Comparison of ENCODE assay signal across 1 cellular context in the genomic region with DNA sequence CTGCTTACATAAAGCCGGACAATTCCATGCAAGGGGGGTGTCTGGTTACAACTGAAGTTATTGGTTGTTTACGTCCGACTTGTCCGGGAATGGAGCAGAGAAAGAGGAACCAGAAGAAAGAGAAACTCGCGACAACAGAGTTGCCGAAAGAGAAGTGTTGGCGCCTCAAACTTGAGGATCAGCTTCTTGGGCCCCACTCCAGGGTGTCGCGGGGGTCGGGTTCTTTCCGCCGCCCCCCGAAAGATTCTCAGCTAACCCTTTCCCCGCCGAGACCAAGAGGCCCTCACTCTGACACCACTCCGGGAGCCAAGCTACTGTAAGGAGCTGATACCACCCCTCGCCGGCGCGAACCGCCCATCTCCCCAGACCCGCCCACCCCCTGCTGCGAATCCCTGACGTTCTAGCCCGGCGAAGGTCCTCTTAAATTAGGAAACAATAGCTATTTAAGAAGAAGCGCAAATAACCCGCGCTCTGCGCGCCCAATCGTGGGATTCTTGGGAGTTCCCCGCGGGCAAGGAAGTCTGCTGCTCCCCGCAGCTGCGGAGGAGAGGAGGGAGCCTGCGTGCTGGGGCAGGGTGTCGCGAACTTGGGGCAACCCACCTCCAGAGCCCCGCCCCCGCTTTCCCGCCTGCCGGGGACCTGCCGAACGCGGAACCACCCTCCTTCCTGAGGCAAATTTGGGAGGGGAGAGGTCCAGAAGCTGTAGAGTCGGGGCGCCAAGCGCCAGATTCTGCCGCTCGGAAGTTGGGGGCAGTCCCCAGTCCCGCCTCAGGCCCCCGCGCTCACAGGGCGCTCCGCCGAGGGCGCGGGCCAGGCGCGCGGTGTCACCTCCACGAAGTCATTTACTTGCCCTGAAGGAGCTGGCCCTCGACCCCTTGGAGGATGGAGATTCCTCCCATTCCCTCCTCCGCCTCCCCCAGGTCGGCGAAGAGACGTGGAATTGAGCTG.
A peak's percentile ranks its signal among the peaks of the same experiment; 100 is the strongest.
TF ChIP-seq lines count a peak whose summit lies in the region.

No MANE protein-coding gene starts in this region.

TF ChIP-seq in K562, 482 proteins besides CTCF, POLR2A, EP300 and RAD21 (continued from another document and continues in another):
- TF ChIP-seq, protein P1, sequence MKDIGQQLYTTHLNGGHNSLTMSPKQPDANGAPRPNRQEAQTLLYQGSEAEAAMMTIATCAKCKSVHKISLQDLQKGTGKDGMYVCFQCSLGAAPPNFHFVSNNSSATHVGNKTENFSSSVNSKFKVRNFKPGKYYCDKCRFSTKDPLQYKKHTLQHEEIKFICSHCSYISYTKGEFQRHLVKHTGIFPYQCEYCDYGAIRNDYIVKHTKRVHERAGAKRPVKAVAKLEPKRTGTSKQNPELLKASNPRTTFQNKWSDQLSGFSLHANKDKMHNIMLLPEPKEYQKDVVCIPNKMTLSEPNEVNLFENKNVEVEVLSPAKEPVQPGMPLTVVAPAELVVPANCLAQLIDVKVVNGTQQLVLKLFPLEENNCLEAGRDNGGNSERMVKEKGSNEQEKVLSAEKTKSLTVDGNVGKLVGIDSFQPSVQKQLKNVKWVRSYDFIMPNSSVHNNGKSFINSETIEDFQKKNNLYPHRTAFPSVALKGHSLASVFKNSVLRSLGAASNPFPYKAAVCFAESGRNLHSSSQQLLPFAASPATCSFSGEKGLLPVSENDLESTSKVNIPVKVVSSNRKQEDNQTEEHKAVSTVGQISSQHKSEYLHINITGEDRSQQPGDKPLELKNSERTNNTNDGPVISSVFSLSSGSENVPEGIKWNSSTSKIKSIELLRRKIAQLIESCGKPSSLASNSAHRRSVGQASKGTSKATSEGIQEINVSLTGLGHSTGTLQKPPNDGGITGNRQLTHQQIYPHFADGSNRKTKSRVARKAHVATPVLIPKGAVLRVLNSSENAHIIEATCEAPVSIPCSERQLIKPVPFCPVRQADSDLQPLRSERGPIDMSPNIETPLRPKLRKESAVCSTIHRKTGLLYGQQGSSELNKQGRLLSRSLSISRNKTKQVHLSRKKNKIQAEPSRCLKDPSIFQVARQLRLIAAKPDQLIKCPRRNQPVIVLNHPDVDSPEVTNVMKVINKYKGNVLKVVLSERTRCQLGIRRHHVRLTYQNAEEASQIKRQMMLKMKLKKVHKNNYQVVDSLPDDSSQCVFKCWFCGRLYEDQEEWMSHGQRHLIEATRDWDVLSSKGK (CRISPR knock-in tag; IDR thresholded peaks at IDR 0.05): no peak
- TF ChIP-seq MEIS2 (IDR thresholded peaks at IDR 0.05; ENCODE audit: partially characterized antibody) (no peak), ZKSCAN8 (CRISPR knock-in tag; IDR thresholded peaks at IDR 0.05) (no peak), TEAD2 (tag; IDR thresholded peaks at IDR 0.05) (no peak), PHF8 (IDR thresholded peaks at IDR 0.05; ENCODE audit: borderline replicate concordance, low read length) (peak; percentile 51; the same call in 1 of the 2 replicates), NUFIP1 (IDR thresholded peaks at IDR 0.05; ENCODE audit: partially characterized antibody) (no peak), MYBL2 (IDR thresholded peaks at IDR 0.05; ENCODE audit: low read depth) (no peak), MYBL2 (CRISPR knock-in tag; IDR thresholded peaks at IDR 0.05; ENCODE audit: borderline replicate concordance) (no peak), TAF9B (IDR thresholded peaks at IDR 0.05; ENCODE audit: partially characterized antibody) (no peak), CXXC5 (CRISPR knock-in tag; IDR thresholded peaks at IDR 0.05) (peak; percentile 66), SRSF3 (IDR thresholded peaks at IDR 0.05; ENCODE audit: insufficient read depth, low read length) (no peak), FOXP1 (CRISPR knock-in tag; IDR thresholded peaks at IDR 0.05) (peak; percentile 81; the same call in 1 of the 2 replicates), NFE2 (IDR thresholded peaks at IDR 0.05; ENCODE audit: low read depth) (no peak), ZNF408 (CRISPR knock-in tag; IDR thresholded peaks at IDR 0.05; ENCODE audit: low read depth) (no peak), FOXA1 (IDR thresholded peaks at IDR 0.05; ENCODE audit: borderline replicate concordance) (no peak), CAMTA2 (CRISPR knock-in tag; conservative IDR thresholded peaks at IDR 0.05) (no peak), JUND (IDR thresholded peaks at IDR 0.05; ENCODE audit: borderline replicate concordance, low read depth, low read length) (no peak), JUND (tag; IDR thresholded peaks at IDR 0.05; ENCODE audit: borderline replicate concordance, low read depth, low read length) (no peak), E2F3 (CRISPR knock-in tag; IDR thresholded peaks at IDR 0.05) (0 out of 2 replicates have a peak, but pooled peaks have one; percentile 18), NONO (IDR thresholded peaks at IDR 0.05; ENCODE audit: low read depth in 2 of 2, low read length in 1 of 2) (no peak), MTA1 (IDR thresholded peaks at IDR 0.05; ENCODE audit: borderline replicate concordance) (no peak), PHF21A (IDR thresholded peaks at IDR 0.05; ENCODE audit: borderline replicate concordance, low read depth) (no peak), ZNF311 (CRISPR knock-in tag; IDR thresholded peaks at IDR 0.05) (no peak), KLF1 (tag; IDR thresholded peaks at IDR 0.05) (no peak), NCOA1 (IDR thresholded peaks at IDR 0.05; ENCODE audit: low read depth) (0 out of 2 replicates have a peak, but pooled peaks have one; percentile 23), DACH1 (IDR thresholded peaks at IDR 0.05; ENCODE audit: partially characterized antibody) (no peak), SIX5 (IDR thresholded peaks at IDR 0.05; ENCODE audit: borderline replicate concordance in 1 of 2, insufficient read depth in 1 of 2, low read depth in 1 of 2, low read length in 2 of 2) (no peak), XRCC3 (IDR thresholded peaks at IDR 0.05) (no peak)
- TF ChIP-seq, protein P2, sequence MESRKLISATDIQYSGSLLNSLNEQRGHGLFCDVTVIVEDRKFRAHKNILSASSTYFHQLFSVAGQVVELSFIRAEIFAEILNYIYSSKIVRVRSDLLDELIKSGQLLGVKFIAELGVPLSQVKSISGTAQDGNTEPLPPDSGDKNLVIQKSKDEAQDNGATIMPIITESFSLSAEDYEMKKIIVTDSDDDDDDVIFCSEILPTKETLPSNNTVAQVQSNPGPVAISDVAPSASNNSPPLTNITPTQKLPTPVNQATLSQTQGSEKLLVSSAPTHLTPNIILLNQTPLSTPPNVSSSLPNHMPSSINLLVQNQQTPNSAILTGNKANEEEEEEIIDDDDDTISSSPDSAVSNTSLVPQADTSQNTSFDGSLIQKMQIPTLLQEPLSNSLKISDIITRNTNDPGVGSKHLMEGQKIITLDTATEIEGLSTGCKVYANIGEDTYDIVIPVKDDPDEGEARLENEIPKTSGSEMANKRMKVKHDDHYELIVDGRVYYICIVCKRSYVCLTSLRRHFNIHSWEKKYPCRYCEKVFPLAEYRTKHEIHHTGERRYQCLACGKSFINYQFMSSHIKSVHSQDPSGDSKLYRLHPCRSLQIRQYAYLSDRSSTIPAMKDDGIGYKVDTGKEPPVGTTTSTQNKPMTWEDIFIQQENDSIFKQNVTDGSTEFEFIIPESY (CRISPR knock-in tag; IDR thresholded peaks at IDR 0.05): peak; percentile 74
- TF ChIP-seq, protein P3, sequence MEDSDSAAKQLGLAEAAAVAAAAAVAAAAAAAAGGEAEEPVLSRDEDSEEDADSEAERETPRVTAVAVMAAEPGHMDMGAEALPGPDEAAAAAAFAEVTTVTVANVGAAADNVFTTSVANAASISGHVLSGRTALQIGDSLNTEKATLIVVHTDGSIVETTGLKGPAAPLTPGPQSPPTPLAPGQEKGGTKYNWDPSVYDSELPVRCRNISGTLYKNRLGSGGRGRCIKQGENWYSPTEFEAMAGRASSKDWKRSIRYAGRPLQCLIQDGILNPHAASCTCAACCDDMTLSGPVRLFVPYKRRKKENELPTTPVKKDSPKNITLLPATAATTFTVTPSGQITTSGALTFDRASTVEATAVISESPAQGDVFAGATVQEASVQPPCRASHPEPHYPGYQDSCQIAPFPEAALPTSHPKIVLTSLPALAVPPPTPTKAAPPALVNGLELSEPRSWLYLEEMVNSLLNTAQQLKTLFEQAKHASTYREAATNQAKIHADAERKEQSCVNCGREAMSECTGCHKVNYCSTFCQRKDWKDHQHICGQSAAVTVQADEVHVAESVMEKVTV (CRISPR knock-in tag; IDR thresholded peaks at IDR 0.05): no peak
- TF ChIP-seq, protein P4, sequence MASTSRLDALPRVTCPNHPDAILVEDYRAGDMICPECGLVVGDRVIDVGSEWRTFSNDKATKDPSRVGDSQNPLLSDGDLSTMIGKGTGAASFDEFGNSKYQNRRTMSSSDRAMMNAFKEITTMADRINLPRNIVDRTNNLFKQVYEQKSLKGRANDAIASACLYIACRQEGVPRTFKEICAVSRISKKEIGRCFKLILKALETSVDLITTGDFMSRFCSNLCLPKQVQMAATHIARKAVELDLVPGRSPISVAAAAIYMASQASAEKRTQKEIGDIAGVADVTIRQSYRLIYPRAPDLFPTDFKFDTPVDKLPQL (IDR thresholded peaks at IDR 0.05; ENCODE audit: extremely low read depth, insufficient read length): no peak
- TF ChIP-seq, protein P5, sequence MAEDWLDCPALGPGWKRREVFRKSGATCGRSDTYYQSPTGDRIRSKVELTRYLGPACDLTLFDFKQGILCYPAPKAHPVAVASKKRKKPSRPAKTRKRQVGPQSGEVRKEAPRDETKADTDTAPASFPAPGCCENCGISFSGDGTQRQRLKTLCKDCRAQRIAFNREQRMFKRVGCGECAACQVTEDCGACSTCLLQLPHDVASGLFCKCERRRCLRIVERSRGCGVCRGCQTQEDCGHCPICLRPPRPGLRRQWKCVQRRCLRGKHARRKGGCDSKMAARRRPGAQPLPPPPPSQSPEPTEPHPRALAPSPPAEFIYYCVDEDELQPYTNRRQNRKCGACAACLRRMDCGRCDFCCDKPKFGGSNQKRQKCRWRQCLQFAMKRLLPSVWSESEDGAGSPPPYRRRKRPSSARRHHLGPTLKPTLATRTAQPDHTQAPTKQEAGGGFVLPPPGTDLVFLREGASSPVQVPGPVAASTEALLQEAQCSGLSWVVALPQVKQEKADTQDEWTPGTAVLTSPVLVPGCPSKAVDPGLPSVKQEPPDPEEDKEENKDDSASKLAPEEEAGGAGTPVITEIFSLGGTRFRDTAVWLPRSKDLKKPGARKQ (CRISPR knock-in tag; IDR thresholded peaks at IDR 0.05): peak; percentile 90
- TF ChIP-seq, protein P6, sequence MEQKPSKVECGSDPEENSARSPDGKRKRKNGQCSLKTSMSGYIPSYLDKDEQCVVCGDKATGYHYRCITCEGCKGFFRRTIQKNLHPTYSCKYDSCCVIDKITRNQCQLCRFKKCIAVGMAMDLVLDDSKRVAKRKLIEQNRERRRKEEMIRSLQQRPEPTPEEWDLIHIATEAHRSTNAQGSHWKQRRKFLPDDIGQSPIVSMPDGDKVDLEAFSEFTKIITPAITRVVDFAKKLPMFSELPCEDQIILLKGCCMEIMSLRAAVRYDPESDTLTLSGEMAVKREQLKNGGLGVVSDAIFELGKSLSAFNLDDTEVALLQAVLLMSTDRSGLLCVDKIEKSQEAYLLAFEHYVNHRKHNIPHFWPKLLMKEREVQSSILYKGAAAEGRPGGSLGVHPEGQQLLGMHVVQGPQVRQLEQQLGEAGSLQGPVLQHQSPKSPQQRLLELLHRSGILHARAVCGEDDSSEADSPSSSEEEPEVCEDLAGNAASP (IDR thresholded peaks at IDR 0.05): no peak
- TF ChIP-seq, protein P7, sequence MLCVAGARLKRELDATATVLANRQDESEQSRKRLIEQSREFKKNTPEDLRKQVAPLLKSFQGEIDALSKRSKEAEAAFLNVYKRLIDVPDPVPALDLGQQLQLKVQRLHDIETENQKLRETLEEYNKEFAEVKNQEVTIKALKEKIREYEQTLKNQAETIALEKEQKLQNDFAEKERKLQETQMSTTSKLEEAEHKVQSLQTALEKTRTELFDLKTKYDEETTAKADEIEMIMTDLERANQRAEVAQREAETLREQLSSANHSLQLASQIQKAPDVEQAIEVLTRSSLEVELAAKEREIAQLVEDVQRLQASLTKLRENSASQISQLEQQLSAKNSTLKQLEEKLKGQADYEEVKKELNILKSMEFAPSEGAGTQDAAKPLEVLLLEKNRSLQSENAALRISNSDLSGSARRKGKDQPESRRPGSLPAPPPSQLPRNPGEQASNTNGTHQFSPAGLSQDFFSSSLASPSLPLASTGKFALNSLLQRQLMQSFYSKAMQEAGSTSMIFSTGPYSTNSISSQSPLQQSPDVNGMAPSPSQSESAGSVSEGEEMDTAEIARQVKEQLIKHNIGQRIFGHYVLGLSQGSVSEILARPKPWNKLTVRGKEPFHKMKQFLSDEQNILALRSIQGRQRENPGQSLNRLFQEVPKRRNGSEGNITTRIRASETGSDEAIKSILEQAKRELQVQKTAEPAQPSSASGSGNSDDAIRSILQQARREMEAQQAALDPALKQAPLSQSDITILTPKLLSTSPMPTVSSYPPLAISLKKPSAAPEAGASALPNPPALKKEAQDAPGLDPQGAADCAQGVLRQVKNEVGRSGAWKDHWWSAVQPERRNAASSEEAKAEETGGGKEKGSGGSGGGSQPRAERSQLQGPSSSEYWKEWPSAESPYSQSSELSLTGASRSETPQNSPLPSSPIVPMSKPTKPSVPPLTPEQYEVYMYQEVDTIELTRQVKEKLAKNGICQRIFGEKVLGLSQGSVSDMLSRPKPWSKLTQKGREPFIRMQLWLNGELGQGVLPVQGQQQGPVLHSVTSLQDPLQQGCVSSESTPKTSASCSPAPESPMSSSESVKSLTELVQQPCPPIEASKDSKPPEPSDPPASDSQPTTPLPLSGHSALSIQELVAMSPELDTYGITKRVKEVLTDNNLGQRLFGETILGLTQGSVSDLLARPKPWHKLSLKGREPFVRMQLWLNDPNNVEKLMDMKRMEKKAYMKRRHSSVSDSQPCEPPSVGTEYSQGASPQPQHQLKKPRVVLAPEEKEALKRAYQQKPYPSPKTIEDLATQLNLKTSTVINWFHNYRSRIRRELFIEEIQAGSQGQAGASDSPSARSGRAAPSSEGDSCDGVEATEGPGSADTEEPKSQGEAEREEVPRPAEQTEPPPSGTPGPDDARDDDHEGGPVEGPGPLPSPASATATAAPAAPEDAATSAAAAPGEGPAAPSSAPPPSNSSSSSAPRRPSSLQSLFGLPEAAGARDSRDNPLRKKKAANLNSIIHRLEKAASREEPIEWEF (CRISPR knock-in tag; IDR thresholded peaks at IDR 0.05): no peak
